32 cellular contexts compared by ENCODE assay signal in genomic region chr2:181074457-181074856, GRCh38.
A peak's percentile ranks its signal among the peaks of the same experiment; 100 is the strongest.
DNase-seq lines count a peak whose midpoint lies in the region; ATAC-seq, FAIRE-seq and TF ChIP-seq lines count a peak whose summit lies in the region.
"Had no signal": no experiment of that assay in that cellular context is flagged by ENCODE, and none has a peak within 500 bp of the region (broad histone marks: within the 10 kb centered on the region; RNA-seq: fewer than 3 reads in every experiment).

No MANE protein-coding gene starts in this region.

- H3K9me3 ChIP-seq in breast epithelium: no peaks in the 10 kb centered on the region
- H3K9me3 ChIP-seq in astrocyte (ENCODE audit: insufficient read depth, low read depth, low read length): no peaks in the 10 kb centered on the region
- H3K9me3 ChIP-seq: A549, lower lobe of right lung, mucosa of descending colon, thoracic aorta, uterus had no signal

- no peak overlapping the region for H2AFZ ChIP-seq in astrocyte (ENCODE audit: low read depth, low read length)

- no peaks in the 10 kb centered on the region for H3K4me1 ChIP-seq in breast epithelium
- H3K4me1 ChIP-seq in astrocyte (ENCODE audit: insufficient read depth, low read length): peaks cover 24% of the 10 kb centered on the region
- H3K4me1 ChIP-seq: lower lobe of right lung had no signal

- no peaks in the 10 kb centered on the region for H3K27me3 Mint-ChIP-seq in MCF 10A (ENCODE audit: insufficient read depth, unreplicated experiment)
- H3K27me3 Mint-ChIP-seq in astrocyte (ENCODE audit: low read depth, unreplicated experiment): no peaks in the 10 kb centered on the region
- H3K27me3 Mint-ChIP-seq: activated CD8-positive, alpha-beta T cell treated with anti-CD3 and anti-CD28 coated beads for 36 hours; activated naive CD4-positive, alpha-beta T cell treated with anti-CD3 and anti-CD28 coated beads, Interleukin-2, amount 50 U/mL, for 24 hours; B cell; CD8-positive, alpha-beta memory T cell; IgD-negative memory B cell; natural killer cell treated with Interleukin-12 subunit alpha and Interleukin-12 subunit beta and Interleukin-15 and Interleukin-18, amount 100 ng/mL, for 72 hours had no signal

- no peaks in the 10 kb centered on the region for H3K36me3 ChIP-seq in breast epithelium
- no peaks in the 10 kb centered on the region for H3K36me3 ChIP-seq in astrocyte (ENCODE audit: insufficient read depth, low read length)
- H3K36me3 ChIP-seq: cardiac muscle cell, lower lobe of right lung, thoracic aorta, uterus had no signal

- H3K4me3 ChIP-seq in breast epithelium: no peak overlapping the region
- no peak overlapping the region for H3K4me3 ChIP-seq in astrocyte (ENCODE audit: insufficient read depth, low read depth, low read length)
- no peak overlapping the region for H3K4me3 ChIP-seq in fibroblast of villous mesenchyme (ENCODE audit: low read depth, low read length)
- H3K4me3 ChIP-seq: A549, cardiac muscle cell, coronary artery, lower lobe of right lung, mucosa of descending colon, thoracic aorta, uterus had no signal

- H3K27ac ChIP-seq in breast epithelium (no peak overlapping the region), astrocyte (ENCODE audit: low read depth, low read length) (no peak overlapping the region)
- H3K27ac ChIP-seq: A549, cardiac muscle cell, coronary artery, lower lobe of right lung, thoracic aorta, uterus had no signal

- no peak overlapping the region for H3K4me2 ChIP-seq in astrocyte (ENCODE audit: low read length)
- H3K4me2 ChIP-seq: A549 had no signal

- peaks cover 21% of the 10 kb centered on the region for H4K20me1 ChIP-seq in astrocyte (ENCODE audit: insufficient read depth, low read length)

- no peak overlapping the region for H3K9ac ChIP-seq in astrocyte (ENCODE audit: low read length)

- H3K27me3 ChIP-seq in breast epithelium (no peaks in the 10 kb centered on the region), astrocyte (ENCODE audit: insufficient read depth, low read length) (no peaks in the 10 kb centered on the region)
- H3K27me3 ChIP-seq: cardiac muscle cell, uterus had no signal

- no peak for FAIRE-seq in astrocyte (lab: Jason Lieb, UNC)
- FAIRE-seq: A549 had no signal

- H3K79me2 ChIP-seq in astrocyte (ENCODE audit: insufficient read depth, low read length): peaks cover 14% of the 10 kb centered on the region

- TF ChIP-seq POLR2A in breast epithelium (IDR thresholded peaks at IDR 0.05): no peak

- ATAC-seq in HG02840 (IDR thresholded peaks at IDR 0.05; ENCODE audit: low FRiP score, unreplicated experiment): no peak
- ATAC-seq: A549; activated CD8-positive, alpha-beta T cell treated with anti-CD3 and anti-CD28 coated beads for 36 hours; HCT116; lower lobe of right lung; mucosa of descending colon; natural killer cell treated with Interleukin-12 subunit alpha and Interleukin-12 subunit beta and Interleukin-15 and Interleukin-18, amount 100 ng/mL, for 72 hours; stimulated activated naive CD8-positive, alpha-beta T cell treated with anti-CD3 and anti-CD28 coated beads, Interleukin-15, Interleukin-2, amounts not matched to agents 100 U/mL and 50 U/mL, for 24 hours had no signal

- BruUV-seq in MCF 10A (replicated peaks; lab: Mats Ljungman, UMichigan): no TSS peak

- peaks cover 25% of the 10 kb centered on the region for H3K4me1 Mint-ChIP-seq in MCF 10A (ENCODE audit: insufficient read depth, unreplicated experiment)
- peaks cover 27% of the 10 kb centered on the region for H3K4me1 Mint-ChIP-seq in astrocyte (ENCODE audit: low read depth, unreplicated experiment)

- TF ChIP-seq CTCF in MCF 10A (IDR thresholded peaks at IDR 0.05; ENCODE audit: unreplicated experiment) (no peak), breast epithelium (IDR thresholded peaks at IDR 0.05) (no peak), astrocyte (IDR thresholded peaks at IDR 0.05; ENCODE audit: insufficient read depth, low read depth, low read length) (no peak), fibroblast of villous mesenchyme (IDR thresholded peaks at IDR 0.05; ENCODE audit: insufficient read depth, low read depth, low read length) (no peak)

- H3K27ac Mint-ChIP-seq in MCF 10A (ENCODE audit: low read depth, unreplicated experiment): peak overlapping the region; percentile 73
- peak overlapping the region; percentile 83 for H3K27ac Mint-ChIP-seq in astrocyte (ENCODE audit: unreplicated experiment)
- H3K27ac Mint-ChIP-seq: activated CD8-positive, alpha-beta T cell treated with anti-CD3 and anti-CD28 coated beads for 36 hours; activated naive CD4-positive, alpha-beta T cell treated with anti-CD3 and anti-CD28 coated beads, Interleukin-2, amount 50 U/mL, for 24 hours; activated T-helper 2 cell treated with anti-CD3 and anti-CD28 coated beads, Interferon-gamma antibody, Interleukin-2, Interleukin-4, amounts not matched to agents 10 μg/mL and 5 μg/mL and 100 μg/mL, durations not matched to agents 14 hours and 24 hours and 36 hours; B cell; endodermal cell; IgD-negative memory B cell had no signal

- no peaks in the 10 kb centered on the region for H3K9me3 Mint-ChIP-seq in MCF 10A (ENCODE audit: unreplicated experiment)
- no peaks in the 10 kb centered on the region for H3K9me3 Mint-ChIP-seq in astrocyte (ENCODE audit: unreplicated experiment)
- H3K9me3 Mint-ChIP-seq: activated CD8-positive, alpha-beta T cell treated with anti-CD3 and anti-CD28 coated beads for 36 hours; activated naive CD4-positive, alpha-beta T cell treated with anti-CD3 and anti-CD28 coated beads, Interleukin-2, amount 50 U/mL, for 24 hours; activated T-helper 2 cell treated with anti-CD3 and anti-CD28 coated beads, Interferon-gamma antibody, Interleukin-2, Interleukin-4, amounts not matched to agents 10 μg/mL and 5 μg/mL and 100 μg/mL, durations not matched to agents 14 hours and 24 hours and 36 hours; CD8-positive, alpha-beta memory T cell; endodermal cell; IgD-negative memory B cell; natural killer cell treated with Interleukin-12 subunit alpha and Interleukin-12 subunit beta and Interleukin-15 and Interleukin-18, amount 100 ng/mL, for 72 hours had no signal

- DNase-seq in MCF 10A (ENCODE audit: unreplicated experiment) (peak; percentile 61), breast epithelium (ENCODE audit: low spot score in 2 of 2) (no peak), astrocyte (ENCODE audit: low read depth) (peak; percentile 26), fibroblast of villous mesenchyme (ENCODE audit: low read depth) (peak; percentile 15), T-helper 9 cell (no peak), cortex of kidney (lab: John Stamatoyannopoulos, UW) (no peak), NOMO-1 treated with dmso at 0.1 percent for 144 hours (lab: John Stamatoyannopoulos, UW; ENCODE audit: unreplicated experiment) (no peak)
- DNase-seq: activated CD8-positive, alpha-beta T cell treated with anti-CD3 and anti-CD28 coated beads for 36 hours; amygdala; CD8-positive, alpha-beta memory T cell; DMS53; endodermal cell; GF-D8; kidney glomerular epithelial cell; lower lobe of right lung; mucosa of descending colon; NCI-H2029 treated with DMSO at 0.1 percent for 48 hours; NCI-H748 treated with DMSO at 0.1 percent for 48 hours; RPMI8226; stimulated activated naive CD8-positive, alpha-beta T cell treated with anti-CD3 and anti-CD28 coated beads, Interleukin-15, Interleukin-2, amounts not matched to agents 100 U/mL and 50 U/mL, for 24 hours; uterus had no signal

- CTCF ChIA-PET in MCF 10A (lab: Yijun Ruan, JAX): interaction anchor here (1.7 to 1.8 kb wide), 2 partner anchors 392 to 951 kb away, joined by 6 to 12 read pairs; no protein-coding TSS in a partner anchor

- intact Hi-C loops in MCF 10A (cut with micrococcal nuclease) (loop anchor here (5.0 kb wide), 1 partner anchor 92 kb away; the partner anchor contains the start of gene UBE2E3), breast epithelium (cut with DNase I; ENCODE audit: low total_unique reads) (no loop called here)

- POLR2A ChIA-PET in MCF 10A (lab: Yijun Ruan, JAX): interaction anchor here (0.6 to 0.9 kb wide), 2 partner anchors 885 to 892 kb away, joined by 3 read pairs; no protein-coding TSS in a partner anchor

- H3K36me3 Mint-ChIP-seq in MCF 10A (ENCODE audit: insufficient read depth, unreplicated experiment): no peaks in the 10 kb centered on the region
- peaks cover 2% of the 10 kb centered on the region for H3K36me3 Mint-ChIP-seq in astrocyte (ENCODE audit: low read depth, unreplicated experiment)
- H3K36me3 Mint-ChIP-seq: activated naive CD4-positive, alpha-beta T cell treated with anti-CD3 and anti-CD28 coated beads, Interleukin-2, amount 50 U/mL, for 24 hours; CD8-positive, alpha-beta memory T cell; IgD-negative memory B cell; natural killer cell treated with Interleukin-12 subunit alpha and Interleukin-12 subunit beta and Interleukin-15 and Interleukin-18, amount 100 ng/mL, for 72 hours had no signal

- H3K4me3 Mint-ChIP-seq in MCF 10A (ENCODE audit: unreplicated experiment) (no peak overlapping the region), astrocyte (ENCODE audit: unreplicated experiment) (peak overlapping the region; percentile 41)
- H3K4me3 Mint-ChIP-seq: activated CD8-positive, alpha-beta T cell treated with anti-CD3 and anti-CD28 coated beads for 36 hours; activated naive CD4-positive, alpha-beta T cell treated with anti-CD3 and anti-CD28 coated beads, Interleukin-2, amount 50 U/mL, for 24 hours; B cell; CD8-positive, alpha-beta memory T cell; endodermal cell; IgD-negative memory B cell; natural killer cell treated with Interleukin-12 subunit alpha and Interleukin-12 subunit beta and Interleukin-15 and Interleukin-18, amount 100 ng/mL, for 72 hours had no signal

Comparison
In these comparisons a context has a peak if more than half of its experiments do, and no peak if none do; other contexts are left out.
1. DNase-seq: peak in MCF 10A (single experiment), astrocyte (single experiment) and fibroblast of villous mesenchyme (single experiment); none in breast epithelium (0 of 2), T-helper 9 cell (single experiment), cortex of kidney (single experiment) and NOMO-1 treated with dmso at 0.1 percent for 144 hours (single experiment).